In genomic region chr7:74302745-74303221, GRCh38 we compare ENCODE assay signal across 2 cellular contexts.
TF ChIP-seq lines count a peak whose summit lies in the region.

No MANE protein-coding gene starts in this region.

TF ChIP-seq in SK-N-SH, 30 proteins besides CTCF, POLR2A, EP300 and RAD21:
- no peak for TF ChIP-seq SMC3 (IDR thresholded peaks at IDR 0.05; ENCODE audit: low read depth, low read length)
- TF ChIP-seq CHD2 (IDR thresholded peaks at IDR 0.05; ENCODE audit: low read length, partially characterized antibody): no peak
- no peak for TF ChIP-seq RCOR1 (IDR thresholded peaks at IDR 0.05; ENCODE audit: low read length)
- TF ChIP-seq RXRA (IDR thresholded peaks at IDR 0.05; ENCODE audit: borderline replicate concordance, low read depth): no peak
- TF ChIP-seq TEAD4 (IDR thresholded peaks at IDR 0.05; ENCODE audit: borderline replicate concordance, insufficient read depth): no peak
- TF ChIP-seq NRF1 (IDR thresholded peaks at IDR 0.05; ENCODE audit: low read depth, low read length): no peak
- TF ChIP-seq FOXM1 (IDR thresholded peaks at IDR 0.05; ENCODE audit: low read depth): no peak
- peak; percentile 70 for TF ChIP-seq MXI1 (IDR thresholded peaks at IDR 0.05; ENCODE audit: low read depth, low read length)

TF ChIP-seq in SK-N-SH treated with all-trans-retinoic acid at 6 μM for 48 hours, 23 proteins besides CTCF, POLR2A, EP300 and RAD21:
- TF ChIP-seq PATZ1 (CRISPR knock-in tag; IDR thresholded peaks at IDR 0.05; ENCODE audit: borderline replicate concordance) (no peak), ZNF565 (CRISPR knock-in tag; conservative IDR thresholded peaks at IDR 0.05; ENCODE audit: low read depth) (no peak), BACH2 (CRISPR knock-in tag; IDR thresholded peaks at IDR 0.05; ENCODE audit: borderline replicate concordance) (no peak), TCF4 (CRISPR knock-in tag; IDR thresholded peaks at IDR 0.05; ENCODE audit: borderline replicate concordance) (no peak), ZNF8 (CRISPR knock-in tag; IDR thresholded peaks at IDR 0.05) (no peak), PPARA (CRISPR knock-in tag; IDR thresholded peaks at IDR 0.05; ENCODE audit: borderline replicate concordance) (no peak), POU6F1 (CRISPR knock-in tag; IDR thresholded peaks at IDR 0.05; ENCODE audit: borderline replicate concordance, low read depth) (no peak), ISL1 (CRISPR knock-in tag; IDR thresholded peaks at IDR 0.05) (no peak), ARNTL (CRISPR knock-in tag; IDR thresholded peaks at IDR 0.05; ENCODE audit: borderline replicate concordance, low read depth) (no peak), OSR1 (CRISPR knock-in tag; IDR thresholded peaks at IDR 0.05) (no peak), ESRRG (CRISPR knock-in tag; IDR thresholded peaks at IDR 0.05) (no peak), RARB (CRISPR knock-in tag; IDR thresholded peaks at IDR 0.05) (no peak), TSHZ2 (CRISPR knock-in tag; IDR thresholded peaks at IDR 0.05) (no peak)
